ENCODE assay signal across 8 cellular contexts in genomic region chr4:55853484-55854046, GRCh38. TPM values are rescaled to one million over a fixed set of nuclear protein-coding genes. Genes with fewer than 3 reads are reported as not detected.
DNase-seq lines count a peak whose midpoint lies in the region; ATAC-seq and TF ChIP-seq lines count a peak whose summit lies in the region.

Gene EXOC1 (plus strand): TSS chr4:55853648. CDS start chr4:55858324, 4,676 bp downstream.

- H3K4me3 ChIP-seq in left ventricle myocardium inferior = peak within 1 kb of the TSS; percentile 91

- peaks cover 34% of the 10 kb centered on the region for H3K4me1 ChIP-seq in left ventricle myocardium inferior

- H3K27ac Mint-ChIP-seq in T-helper 17 cell (no peak within 1 kb of the TSS), progenitor cell of endocrine pancreas (peak within 1 kb of the TSS; percentile 94)

- TF ChIP-seq POLR2A in GM15510 (IDR thresholded peaks at IDR 0.05; ENCODE audit: borderline replicate concordance, extremely low read depth, insufficient read length) = peak; percentile 81

- H3K27me3 Mint-ChIP-seq in T-helper 17 cell (no peaks in the 10 kb centered on the region), progenitor cell of endocrine pancreas (peaks cover 41% of the 10 kb centered on the region)

- intact Hi-C loops in left ventricle myocardium inferior (cut with micrococcal nuclease) = no loop called here

- peaks cover 5% of the 10 kb centered on the region for H3K36me3 ChIP-seq in left ventricle myocardium inferior

- H3K27ac ChIP-seq in left ventricle myocardium inferior (replicated peaks) = peak within 1 kb of the TSS; percentile 90

- peaks cover 7% of the 10 kb centered on the region for H3K9me3 Mint-ChIP-seq in progenitor cell of endocrine pancreas (ENCODE audit: low read depth)

- ATAC-seq in HG02885 (IDR thresholded peaks at IDR 0.05; ENCODE audit: poor library complexity, unreplicated experiment) (peak; percentile 98), T-helper 17 cell (peak; percentile 99)

- H3K27me3 ChIP-seq in left ventricle myocardium inferior (ENCODE audit: low read depth) = peaks cover 10% of the 10 kb centered on the region

- peak within 1 kb of the TSS; percentile 73 for H3K4me3 Mint-ChIP-seq in T-helper 17 cell
- no peak within 1 kb of the TSS for H3K4me3 Mint-ChIP-seq in progenitor cell of endocrine pancreas (ENCODE audit: low read depth)

- TF ChIP-seq CTCF in left ventricle myocardium inferior (IDR thresholded peaks at IDR 0.05; ENCODE audit: borderline replicate concordance) (no peak), progenitor cell of endocrine pancreas (IDR thresholded peaks at IDR 0.05; ENCODE audit: unreplicated experiment) (no peak)

- H3K36me3 Mint-ChIP-seq in T-helper 17 cell (ENCODE audit: low read depth) = no peaks in the 10 kb centered on the region
- peaks cover 4% of the 10 kb centered on the region for H3K36me3 Mint-ChIP-seq in progenitor cell of endocrine pancreas (ENCODE audit: insufficient read depth)

- peak; percentile 88 for DNase-seq in NCI-H1694 treated with DMSO at 0.1 percent for 48 hours (lab: John Stamatoyannopoulos, UW)
- DNase-seq in T-helper 17 cell = peak; percentile 95 to 96 (median 95)
- DNase-seq in amygdala (lab: John Stamatoyannopoulos, UW) = peak; percentile 49 to 99 (median 95)
- peak; percentile 99 for DNase-seq in left ventricle myocardium inferior
- peak; percentile 93 for DNase-seq in progenitor cell of endocrine pancreas (ENCODE audit: low spot score, unreplicated experiment)
- DNase-seq in ureter (ENCODE audit: low spot score) = peak; percentile 99

- peaks cover 27% of the 10 kb centered on the region for H3K4me1 Mint-ChIP-seq in T-helper 17 cell
- H3K4me1 Mint-ChIP-seq in progenitor cell of endocrine pancreas (ENCODE audit: low read depth) = peaks cover 2% of the 10 kb centered on the region

- H3K9me3 ChIP-seq in T-helper 17 cell (ENCODE audit: control insufficient read depth, low read length, poor library complexity, severe bottlenecking) = no peaks in the 10 kb centered on the region
- no peaks in the 10 kb centered on the region for H3K9me3 ChIP-seq in left ventricle myocardium inferior (replicated peaks)

RNA-seq across cellular contexts. Expression of gene EXOC1, which starts in this region (rescaled TPM):
- total RNA-seq in T-helper 17 cell (10 to 100 TPM; 19.8 to 20.6 TPM), left ventricle myocardium inferior (20.3 TPM), progenitor cell of endocrine pancreas (29.1 and 34.0 TPM in 2 replicates), ureter (53.3 TPM)

Comparison
In these comparisons a context has a peak if more than half of its experiments do, and no peak if none do; other contexts are left out.
1. Peak in every context shown above with its lines: DNase-seq, ATAC-seq, H3K4me3 ChIP-seq and H3K27ac ChIP-seq.